Comparison of ENCODE assay signal across 1 cellular context in genomic region chr2:231421051-231421580, GRCh38.
TF ChIP-seq lines count a peak whose summit lies in the region.

No MANE protein-coding gene starts in this region.

TF ChIP-seq in A549, 52 proteins besides CTCF, POLR2A, EP300 and RAD21:
- no peak for TF ChIP-seq GATA3 (IDR thresholded peaks at IDR 0.05; ENCODE audit: borderline replicate concordance)
